1 cellular context compared by ENCODE assay signal in the genomic region with DNA sequence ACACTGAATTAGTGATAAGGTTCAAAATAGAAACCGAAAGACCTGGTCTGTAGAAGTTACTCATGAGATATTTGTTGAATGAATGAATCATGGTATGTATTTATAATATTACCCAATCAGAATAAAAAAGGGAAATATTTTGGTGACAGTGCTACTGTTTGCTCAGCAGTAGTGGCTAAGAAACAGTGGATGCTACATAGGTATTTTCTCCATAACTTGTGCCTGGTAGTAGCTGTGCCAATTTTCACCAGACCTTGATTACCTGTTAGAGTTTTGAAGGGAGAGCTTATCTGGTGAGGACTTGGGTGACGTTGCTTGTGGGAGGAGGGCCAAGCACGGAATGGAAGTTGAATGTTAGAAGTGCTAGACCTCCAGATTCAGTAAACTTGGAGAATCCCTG.
TF ChIP-seq lines count a peak whose summit lies in the region.

No MANE protein-coding gene starts in this region.

TF ChIP-seq in liver, 16 proteins besides CTCF, POLR2A, EP300 and RAD21 (continued from another document):
- TF ChIP-seq, protein P1, sequence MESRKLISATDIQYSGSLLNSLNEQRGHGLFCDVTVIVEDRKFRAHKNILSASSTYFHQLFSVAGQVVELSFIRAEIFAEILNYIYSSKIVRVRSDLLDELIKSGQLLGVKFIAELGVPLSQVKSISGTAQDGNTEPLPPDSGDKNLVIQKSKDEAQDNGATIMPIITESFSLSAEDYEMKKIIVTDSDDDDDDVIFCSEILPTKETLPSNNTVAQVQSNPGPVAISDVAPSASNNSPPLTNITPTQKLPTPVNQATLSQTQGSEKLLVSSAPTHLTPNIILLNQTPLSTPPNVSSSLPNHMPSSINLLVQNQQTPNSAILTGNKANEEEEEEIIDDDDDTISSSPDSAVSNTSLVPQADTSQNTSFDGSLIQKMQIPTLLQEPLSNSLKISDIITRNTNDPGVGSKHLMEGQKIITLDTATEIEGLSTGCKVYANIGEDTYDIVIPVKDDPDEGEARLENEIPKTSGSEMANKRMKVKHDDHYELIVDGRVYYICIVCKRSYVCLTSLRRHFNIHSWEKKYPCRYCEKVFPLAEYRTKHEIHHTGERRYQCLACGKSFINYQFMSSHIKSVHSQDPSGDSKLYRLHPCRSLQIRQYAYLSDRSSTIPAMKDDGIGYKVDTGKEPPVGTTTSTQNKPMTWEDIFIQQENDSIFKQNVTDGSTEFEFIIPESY (IDR thresholded peaks at IDR 0.05), result no peak
- no peak for TF ChIP-seq REST (IDR thresholded peaks at IDR 0.05)
- TF ChIP-seq EGR1 (IDR thresholded peaks at IDR 0.05; ENCODE audit: low read depth in 2 of 2), result no peak
- TF ChIP-seq GABPA (IDR thresholded peaks at IDR 0.05 in 1 of 2, conservative IDR thresholded peaks at IDR 0.05 in 1 of 2), result no peak
- TF ChIP-seq HNF4G (IDR thresholded peaks at IDR 0.05), result no peak
- TF ChIP-seq RXRA (IDR thresholded peaks at IDR 0.05), result no peak
- no peak for TF ChIP-seq FOXA1 (IDR thresholded peaks at IDR 0.05)
